2 cellular contexts compared by ENCODE assay signal in the genomic region with DNA sequence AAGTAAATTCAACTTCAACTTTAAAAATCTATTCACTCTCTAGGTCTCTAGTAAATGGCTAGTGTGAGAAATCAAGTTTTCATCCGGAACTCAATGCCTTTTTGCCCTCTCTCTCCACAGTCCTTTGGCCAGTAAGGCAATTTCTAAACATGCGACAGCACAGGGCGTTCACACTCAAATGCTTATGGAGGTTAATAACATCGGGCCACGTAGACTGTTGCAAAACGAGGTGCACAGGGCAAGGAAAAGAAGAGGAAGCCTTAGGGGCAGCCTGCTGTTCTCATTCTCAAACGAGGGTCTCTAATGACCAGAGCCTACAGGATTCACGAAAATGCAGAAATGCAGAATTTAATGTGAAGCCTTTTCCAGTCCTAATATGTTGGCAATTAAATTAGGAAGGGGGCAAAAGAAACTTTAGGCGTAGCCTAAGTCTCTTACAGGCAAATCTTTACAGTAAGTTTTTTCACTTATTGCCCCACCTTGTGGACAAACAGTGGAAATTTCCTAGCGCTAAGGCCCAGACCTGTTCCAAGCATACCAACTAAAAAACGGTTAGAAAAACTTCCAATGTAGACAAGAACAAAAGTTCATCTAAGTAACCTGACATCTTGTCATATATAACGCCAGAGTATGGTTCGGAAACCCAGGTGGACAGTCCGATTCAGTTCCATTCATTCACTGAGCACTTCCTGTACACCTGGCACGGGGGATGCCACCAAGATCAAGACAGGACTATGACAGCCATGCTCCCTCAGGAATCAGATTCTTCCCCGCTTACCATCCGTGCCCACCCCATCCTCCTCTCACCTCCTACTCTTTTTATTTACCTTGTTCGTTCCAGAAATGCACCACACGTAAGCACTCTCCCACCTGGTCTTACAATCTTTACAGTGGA.
TF ChIP-seq lines count a peak whose summit lies in the region.

No MANE protein-coding gene starts in this region.

TF ChIP-seq in SK-N-SH, 30 proteins besides CTCF, POLR2A, EP300 and RAD21:
- peak; percentile 60 for TF ChIP-seq SMC3 (IDR thresholded peaks at IDR 0.05; ENCODE audit: low read depth, low read length)
- TF ChIP-seq GABPA (IDR thresholded peaks at IDR 0.05; ENCODE audit: low read depth) = no peak

TF ChIP-seq in endothelial cell of umbilical vein, 7 proteins besides CTCF, POLR2A, EP300 and RAD21:
- no peak for TF ChIP-seq GATA2 (IDR thresholded peaks at IDR 0.05; ENCODE audit: insufficient read depth, insufficient read length, low read depth, low read length)
- TF ChIP-seq MYC (IDR thresholded peaks at IDR 0.05; ENCODE audit: low read depth, low read length) = no peak
- no peak for TF ChIP-seq POLR2AphosphoS5 (IDR thresholded peaks at IDR 0.05; ENCODE audit: insufficient read depth, low read depth, low read length)
- no peak for TF ChIP-seq MAX (IDR thresholded peaks at IDR 0.05; ENCODE audit: insufficient read depth, insufficient read length)
- no peak for TF ChIP-seq EZH2 (IDR thresholded peaks at IDR 0.05; ENCODE audit: borderline replicate concordance, low read depth, low read length, severe bottlenecking)
- TF ChIP-seq JUN (IDR thresholded peaks at IDR 0.05; ENCODE audit: borderline replicate concordance, insufficient read depth, insufficient read length, low read depth) = no peak
- TF ChIP-seq FOS (IDR thresholded peaks at IDR 0.05; ENCODE audit: borderline replicate concordance, insufficient read depth, low read length) = no peak
TF ChIP-seq in endothelial cell of umbilical vein: peak in this region for 0.
